Comparison of ENCODE assay signal across 16 cellular contexts in the genomic region with DNA sequence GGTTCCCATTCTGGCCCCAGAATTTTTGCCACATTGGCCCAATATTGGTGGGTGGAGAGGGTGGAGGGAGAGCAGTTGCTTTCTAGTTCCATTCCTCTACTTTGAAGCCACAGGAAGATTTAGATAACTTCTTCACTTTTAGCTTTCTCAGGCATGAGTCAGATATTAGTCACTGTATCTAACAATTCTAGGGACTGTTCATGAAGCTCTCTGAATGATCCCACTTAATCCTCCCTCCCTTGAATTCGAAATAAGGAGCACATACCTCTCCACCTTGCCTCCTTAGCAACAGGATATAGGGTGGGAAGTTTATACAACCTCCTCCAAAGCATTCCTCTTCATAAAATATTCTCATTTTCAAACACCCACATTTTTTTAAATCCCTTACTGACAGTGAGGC. TPM values are rescaled to one million over a fixed set of nuclear protein-coding genes. Genes with fewer than 3 reads are reported as not detected.
DNase-seq lines count a peak whose midpoint lies in the region; FAIRE-seq and TF ChIP-seq lines count a peak whose summit lies in the region.
"Had no signal": no experiment of that assay in that cellular context is flagged by ENCODE, and none has a peak within 500 bp of the region (broad histone marks: within the 10 kb centered on the region; RNA-seq: fewer than 3 reads in every experiment).

No MANE protein-coding gene starts in this region.

- H3K27ac ChIP-seq in effector memory CD4-positive, alpha-beta T cell (ENCODE audit: insufficient read depth, low read length, poor library complexity, severe bottlenecking) = no peak overlapping the region
- H3K27ac ChIP-seq: body of pancreas, right lobe of liver, testis had no signal

- H3K27me3 ChIP-seq in kidney epithelial cell (ENCODE audit: control insufficient read depth, insufficient read depth, low read length) = no peaks in the 10 kb centered on the region
- H3K27me3 ChIP-seq in effector memory CD4-positive, alpha-beta T cell (replicated peaks; ENCODE audit: control insufficient read depth, insufficient read depth, low read length, poor library complexity, severe bottlenecking) = no peaks in the 10 kb centered on the region
- H3K27me3 ChIP-seq: body of pancreas, right lobe of liver, testis had no signal

- no peak for TF ChIP-seq CTCF in kidney epithelial cell (IDR thresholded peaks at IDR 0.05; ENCODE audit: insufficient read depth, low read length, poor library complexity, severe bottlenecking)

- H3K4me1 ChIP-seq in effector memory CD4-positive, alpha-beta T cell (ENCODE audit: control insufficient read depth, insufficient read depth, low read length, poor library complexity, severe bottlenecking) = no peaks in the 10 kb centered on the region
- H3K4me1 ChIP-seq: body of pancreas, right lobe of liver, testis had no signal

- no peak overlapping the region for H3K4me3 ChIP-seq in kidney epithelial cell (ENCODE audit: low read depth, low read length)
- no peak overlapping the region for H3K4me3 ChIP-seq in effector memory CD4-positive, alpha-beta T cell (ENCODE audit: insufficient read depth, low read depth, low read length, poor library complexity, severe bottlenecking)
- H3K4me3 ChIP-seq: body of pancreas, right lobe of liver, testis had no signal

- FAIRE-seq in A204.1 (lab: Jason Lieb, UNC) = peak; percentile 99

- no peaks in the 10 kb centered on the region for H3K36me3 ChIP-seq in kidney epithelial cell (ENCODE audit: control insufficient read depth, insufficient read depth, low read length)
- no peaks in the 10 kb centered on the region for H3K36me3 ChIP-seq in effector memory CD4-positive, alpha-beta T cell (ENCODE audit: control insufficient read depth, insufficient read depth, low read length)
- H3K36me3 ChIP-seq: right lobe of liver had no signal

- DNase-seq in HS-27A (ENCODE audit: low read depth) (peak; percentile 94), astrocyte of the hippocampus (ENCODE audit: low read depth, low spot score) (peak; percentile 81), kidney epithelial cell (ENCODE audit: low read depth) (peak; percentile 41), NCI-H2196 (lab: John Stamatoyannopoulos, UW; ENCODE audit: unreplicated experiment) (no peak), NCI-H1105 (lab: John Stamatoyannopoulos, UW) (no peak), DMS53 treated with DMSO at 0.1 percent for 48 hours (lab: John Stamatoyannopoulos, UW; ENCODE audit: unreplicated experiment) (no peak)
- no peak for DNase-seq in effector memory CD4-positive, alpha-beta T cell
- DNase-seq: activated B cell treated with CpG ODN at 0.5 μM for 24 hours, activated T-cell treated with anti-CD3 and anti-CD28 coated beads for 4 hours, AML-193, body of pancreas, NCI-H524 treated with DMSO at 0.1 percent for 48 hours, right lobe of liver, SHP77, testis had no signal

- no peaks in the 10 kb centered on the region for H3K9me3 ChIP-seq in effector memory CD4-positive, alpha-beta T cell (ENCODE audit: control insufficient read depth, low read length)
- H3K9me3 ChIP-seq: body of pancreas, right lobe of liver, testis had no signal

RNA-seq across cellular contexts. Expression of a gene that starts 13.4 kb away (rescaled TPM):
- total RNA-seq in kidney epithelial cell = not detected in 2 replicates
- total RNA-seq: activated B cell treated with CpG ODN at 0.5 μM for 24 hours, body of pancreas, right lobe of liver, testis had no signal

Comparison
In these comparisons a context has a peak if more than half of its experiments do, and no peak if none do; other contexts are left out.
1. DNase-seq: peak in HS-27A (single experiment), astrocyte of the hippocampus (single experiment) and kidney epithelial cell (single experiment); none in NCI-H2196 (single experiment), effector memory CD4-positive, alpha-beta T cell (0 of 3), NCI-H1105 (single experiment) and DMS53 treated with DMSO at 0.1 percent for 48 hours (single experiment).